11 cellular contexts compared by ENCODE assay signal in the genomic region with DNA sequence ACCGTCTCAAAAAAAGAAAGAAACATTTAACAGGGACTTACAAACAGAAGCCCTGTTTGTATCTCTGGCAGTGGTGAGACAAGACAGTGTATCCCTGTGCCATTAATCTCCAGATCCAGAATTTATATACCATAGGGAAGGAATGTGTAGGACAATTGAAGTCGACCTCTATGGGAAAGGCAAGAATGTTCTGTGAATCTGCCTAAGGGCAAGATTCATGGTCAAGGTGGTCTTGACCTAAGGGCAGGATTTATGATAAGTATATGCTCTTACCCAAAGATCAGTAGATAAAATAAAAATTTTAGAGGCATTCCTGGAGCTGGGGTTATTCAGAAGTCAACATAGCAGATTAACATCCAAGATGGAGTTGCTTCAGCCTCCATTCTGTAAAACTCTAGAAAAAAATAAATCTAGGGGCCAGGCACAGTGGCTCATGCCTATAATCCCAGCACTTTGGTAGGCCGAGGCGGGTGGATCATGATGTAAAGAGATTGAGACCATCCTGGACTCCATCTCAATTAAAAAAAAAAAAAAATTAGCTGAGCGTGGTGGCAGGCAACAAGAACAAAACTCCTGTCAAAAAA. TPM values are rescaled to one million over a fixed set of nuclear protein-coding genes. Genes with fewer than 3 reads are reported as not detected.
"Had no signal": no experiment of that assay in that cellular context is flagged by ENCODE, and none has a peak within 500 bp of the region (broad histone marks: within the 10 kb centered on the region; RNA-seq: fewer than 3 reads in every experiment).

No MANE protein-coding gene starts in this region.

- H3K4me3 ChIP-seq: GM23248 had no signal

- ATAC-seq: HepG2 had no signal

- H3K9me3 Mint-ChIP-seq: H9, IgD-negative memory B cell had no signal

- H3K4me1 Mint-ChIP-seq: H9 had no signal

- H3K4me3 Mint-ChIP-seq: H9, HFFc6, IgD-negative memory B cell had no signal

- DNase-seq: GM23248, GOT3, H9, HCEC 1CT, HFFc6, KG1 had no signal

- H3K27ac ChIP-seq: GM23248, HL-60 had no signal

- H3K27ac Mint-ChIP-seq: H9, HFFc6, IgD-negative memory B cell had no signal

- H3K27me3 Mint-ChIP-seq: IgD-negative memory B cell had no signal

RNA-seq across cellular contexts. Expression of gene SP7, which starts 22.8 kb away (rescaled TPM):
- total RNA-seq: GM23248, H4, H9, HepG2, HFFc6, HT1080 had no signal
- polyA plus RNA-seq: GM23248, HepG2, IgD-negative memory B cell had no signal
